ENCODE assay signal across 9 cellular contexts in genomic region chr19:7869910-7870511, GRCh38. TPM values are rescaled to one million over a fixed set of nuclear protein-coding genes. Genes with fewer than 3 reads are reported as not detected.
DNase-seq lines count a peak whose midpoint lies in the region.
"Had no signal": no experiment of that assay in that cellular context is flagged by ENCODE, and none has a peak within 500 bp of the region (broad histone marks: within the 10 kb centered on the region; RNA-seq: fewer than 3 reads in every experiment).

No MANE protein-coding gene starts in this region.

- peaks cover 31% of the 10 kb centered on the region for H3K4me1 Mint-ChIP-seq in activated naive CD8-positive, alpha-beta T cell (ENCODE audit: low read depth)

- H3K36me3 Mint-ChIP-seq in activated naive CD8-positive, alpha-beta T cell, result no peaks in the 10 kb centered on the region
- H3K36me3 Mint-ChIP-seq: activated naive CD4-positive, alpha-beta T cell treated with anti-CD3 and anti-CD28 coated beads, Interleukin-2, amount 50 U/mL, for 72 hours had no signal

- DNase-seq in NCI-H345 (lab: John Stamatoyannopoulos, UW) (peak; percentile 47), NCI-H345 treated with DMSO at 0.1 percent for 48 hours (lab: John Stamatoyannopoulos, UW; ENCODE audit: unreplicated experiment) (no peak), RPMI7951 (ENCODE audit: low read depth) (peak; percentile 58), DMS79 (lab: John Stamatoyannopoulos, UW) (no peak), DMS114 treated with DMSO at 0.1 percent for 48 hours (lab: John Stamatoyannopoulos, UW; ENCODE audit: unreplicated experiment) (no peak)
- DNase-seq in stimulated activated CD4-positive, alpha-beta T cell treated with anti-CD3 and anti-CD28 coated beads, Interleukin-4, amount 100 ng/mL, for 48 hours (ENCODE audit: low read depth in 2 of 2), result peak; percentile 45 to 63

- H3K27me3 ChIP-seq in iPS-15b (ENCODE audit: control insufficient read depth, insufficient read depth, low read length), result peaks cover 36% of the 10 kb centered on the region

- H3K4me3 Mint-ChIP-seq in activated naive CD8-positive, alpha-beta T cell, result peak overlapping the region; percentile 65

- H3K4me1 ChIP-seq in iPS-15b (ENCODE audit: control insufficient read depth, insufficient read depth, low read length), result peaks cover 11% of the 10 kb centered on the region

- H3K27me3 Mint-ChIP-seq in activated naive CD8-positive, alpha-beta T cell, result no peaks in the 10 kb centered on the region

- no peaks in the 10 kb centered on the region for H3K9me3 Mint-ChIP-seq in activated naive CD8-positive, alpha-beta T cell (ENCODE audit: low read depth)

- H3K4me3 ChIP-seq in iPS-15b (ENCODE audit: low read depth, low read length), result peak overlapping the region; percentile 69

- H3K27ac Mint-ChIP-seq in activated naive CD8-positive, alpha-beta T cell, result no peak overlapping the region
- H3K27ac Mint-ChIP-seq: activated naive CD4-positive, alpha-beta T cell treated with anti-CD3 and anti-CD28 coated beads, Interleukin-2, amount 50 U/mL, for 72 hours had no signal

- no peaks in the 10 kb centered on the region for H3K36me3 ChIP-seq in iPS-15b (ENCODE audit: control insufficient read depth, insufficient read depth, low read length)

- H3K9me3 ChIP-seq in iPS-15b (ENCODE audit: control insufficient read depth, insufficient read depth, low read length), result no peaks in the 10 kb centered on the region

- no peak overlapping the region for H3K9ac ChIP-seq in iPS-15b (ENCODE audit: low read depth, low read length)

RNA-seq across cellular contexts. Expression of gene PRR36, which starts 4.2 kb away (rescaled TPM):
- not detected in 2 replicates for total RNA-seq in RPMI7951 (2014; rRNA removed; shearing (Covaris generic))

RNA-seq across cellular contexts. Expression of gene LRRC8E, which starts 18.3 kb away (rescaled TPM):
- 5.2 and 7.3 TPM in 2 replicates for total RNA-seq in RPMI7951 (2014; rRNA removed; shearing (Covaris generic))
- total RNA-seq: activated naive CD4-positive, alpha-beta T cell treated with anti-CD3 and anti-CD28 coated beads, Interleukin-2, amount 50 U/mL, for 72 hours had no signal

RNA-seq across cellular contexts. Expression of gene MAP2K7, which starts 33.7 kb away (rescaled TPM):
- 5.0 and 6.4 TPM in 2 replicates for total RNA-seq in RPMI7951 (2014; rRNA removed; shearing (Covaris generic))

RNA-seq across cellular contexts. Expression of gene EVI5L, which starts 40.0 kb away (rescaled TPM):
- 6.8 and 8.1 TPM in 2 replicates for total RNA-seq in RPMI7951 (2014; rRNA removed; shearing (Covaris generic))

RNA-seq across cellular contexts. Expression of gene TGFBR3L, which starts 44.6 kb away (rescaled TPM):
- 0.36 and 2.1 TPM in 2 replicates for total RNA-seq in RPMI7951 (2014; rRNA removed; shearing (Covaris generic))

Comparison
In these comparisons a context has a peak if more than half of its experiments do, and no peak if none do; other contexts are left out.
1. DNase-seq: peak in NCI-H345 (single experiment), RPMI7951 (single experiment) and stimulated activated CD4-positive, alpha-beta T cell treated with anti-CD3 and anti-CD28 coated beads, Interleukin-4, amount 100 ng/mL, for 48 hours (2 of 2); none in NCI-H345 treated with DMSO at 0.1 percent for 48 hours (single experiment), DMS79 (single experiment) and DMS114 treated with DMSO at 0.1 percent for 48 hours (single experiment).